8 cellular contexts compared by ENCODE assay signal in genomic region chr11:350055-350722, GRCh38. TPM values are rescaled to one million over a fixed set of nuclear protein-coding genes. Genes with fewer than 3 reads are reported as not detected.
A peak's percentile ranks its signal among the peaks of the same experiment; 100 is the strongest.
DNase-seq lines count a peak whose midpoint lies in the region; ATAC-seq, FAIRE-seq and TF ChIP-seq lines count a peak whose summit lies in the region.
"Not testable (repeated sequence)": the region's sequence is repeated elsewhere in the genome, so short reads cannot be mapped to it uniquely, and the experiment has no call there.

No MANE protein-coding gene starts in this region.

- H3K4me2 ChIP-seq in MM.1S (ENCODE audit: low read depth, low read length), result peak overlapping the region; percentile 67
- H3K4me2 ChIP-seq in K562 (ENCODE audit: insufficient read depth, low read length), result peak overlapping the region; percentile 69

- BruUV-seq in K562 (replicated peaks; lab: Mats Ljungman, UMichigan), result TSS peak; percentile 64

- not testable (repeated sequence) for H3K36me3 ChIP-seq in CD8-positive, alpha-beta T cell (ENCODE audit: insufficient read depth, low read length); HEK293 (ENCODE audit: control insufficient read depth in 2 of 2, insufficient read depth in 1 of 2, low read length in 2 of 2); MM.1S (replicated peaks; ENCODE audit: insufficient read depth, low read length); K562 (ENCODE audit: control insufficient read depth, insufficient read depth, low read length)

- intact Hi-C loops in CD8-positive, alpha-beta T cell (cut with DNase I, micrococcal nuclease), result not testable (repeated sequence)
- intact Hi-C loops in K562 (cut with micrococcal nuclease), result loop anchor here (5.0 kb wide), 1 partner anchor 83 kb away; no protein-coding TSS in a partner anchor

- CTCF ChIA-PET in CD8-positive, alpha-beta T cell (lab: Charles Lee), result interaction anchor here (1.0 kb wide), 1 partner anchor 44 kb away, joined by 4 read pairs; no protein-coding TSS in a partner anchor
- CTCF ChIA-PET in HEK293 (lab: Yijun Ruan, JAX); activated CD4-positive, alpha-beta memory T cell treated with anti-CD3 and anti-CD28 coated beads, Interleukin-2, amount 10 ng/mL, durations not matched to agents 7 days and 5 days (lab: Charles Lee); K562 (lab: Yijun Ruan, JAX; ENCODE audit: low intra/inter-chr PET ratio): not testable (repeated sequence)

- not testable (repeated sequence) for H3K9me3 Mint-ChIP-seq in CD8-positive, alpha-beta T cell; activated CD4-positive, alpha-beta memory T cell treated with anti-CD3 and anti-CD28 coated beads, Interleukin-2, amount 10 ng/mL, durations not matched to agents 7 days and 5 days; nephron; stimulated activated memory B cell treated with anti-CD40 and anti-IgM and Interleukin-4, amounts not matched to agents 10 μg/mL and 1 μg/mL and 100 μg/mL, for 72 hours

- POLR2A ChIA-PET in CD8-positive, alpha-beta T cell (lab: Charles Lee); HEK293 (lab: Yijun Ruan, JAX); activated CD4-positive, alpha-beta memory T cell treated with anti-CD3 and anti-CD28 coated beads, Interleukin-2, amount 10 ng/mL, durations not matched to agents 7 days and 5 days (lab: Charles Lee): not testable (repeated sequence)
- POLR2A ChIA-PET in K562 (lab: Yijun Ruan, JAX), result interaction anchor here (0.8 kb wide), 1 partner anchor 19 kb away, joined by 3 read pairs; no protein-coding TSS in a partner anchor

- H3K9me1 ChIP-seq in K562 (ENCODE audit: control insufficient read depth, insufficient read depth, low read length), result not testable (repeated sequence)

- H3K9ac ChIP-seq in MM.1S (ENCODE audit: low read length), result not testable (repeated sequence)
- H3K9ac ChIP-seq in K562 (ENCODE audit: insufficient read depth in 1 of 2, low read depth in 2 of 2, low read length in 2 of 2), result peak overlapping the region; percentile 75 to 89; a peak in 3 of 4 replicates

- not testable (repeated sequence) for H3K4me3 ChIP-seq in CD8-positive, alpha-beta T cell (ENCODE audit: low read depth, low read length); HEK293 (ENCODE audit: low read depth, low read length); MM.1S (ENCODE audit: low read length); K562

- H3K4me1 Mint-ChIP-seq in CD8-positive, alpha-beta T cell (ENCODE audit: low read depth), result peaks cover 44% of the 10 kb centered on the region
- peaks cover 40% of the 10 kb centered on the region for H3K4me1 Mint-ChIP-seq in activated CD4-positive, alpha-beta memory T cell treated with anti-CD3 and anti-CD28 coated beads, Interleukin-2, amount 10 ng/mL, durations not matched to agents 7 days and 5 days
- peaks cover 42% of the 10 kb centered on the region for H3K4me1 Mint-ChIP-seq in nephron
- H3K4me1 Mint-ChIP-seq in stimulated activated memory B cell treated with anti-CD40 and anti-IgM and Interleukin-4, amounts not matched to agents 10 μg/mL and 1 μg/mL and 100 μg/mL, for 72 hours, result peaks cover 33% of the 10 kb centered on the region

- WGBS in K562 (ENCODE audit: insufficient coverage, low coverage, missing lambda C conversion rate), result 6% methylated on average over 14 of the region's 16 CpGs

- not testable (repeated sequence) for FAIRE-seq in K562 (lab: Jason Lieb, UNC)

- peaks cover 36% of the 10 kb centered on the region for H3K4me1 ChIP-seq in CD8-positive, alpha-beta T cell (ENCODE audit: insufficient read depth, low read length)
- not testable (repeated sequence) for H3K4me1 ChIP-seq in HEK293 (ENCODE audit: control insufficient read depth, insufficient read depth, low read length)
- H3K4me1 ChIP-seq in MM.1S (ENCODE audit: low read length) (peaks cover 17% of the 10 kb centered on the region), K562 (replicated peaks in 1 of 2; ENCODE audit: control insufficient read depth in 2 of 2, insufficient read depth in 2 of 2, low read length in 2 of 2) (peaks cover 56 to 64% of the 10 kb centered on the region in 2 experiments)

- peak overlapping the region; percentile 10 for H3K27ac Mint-ChIP-seq in CD8-positive, alpha-beta T cell
- H3K27ac Mint-ChIP-seq in activated CD4-positive, alpha-beta memory T cell treated with anti-CD3 and anti-CD28 coated beads, Interleukin-2, amount 10 ng/mL, durations not matched to agents 7 days and 5 days, result peak overlapping the region; percentile 50
- H3K27ac Mint-ChIP-seq in nephron, result peak overlapping the region; percentile 75 to 83 (median 81)
- H3K27ac Mint-ChIP-seq in stimulated activated memory B cell treated with anti-CD40 and anti-IgM and Interleukin-4, amounts not matched to agents 10 μg/mL and 1 μg/mL and 100 μg/mL, for 72 hours, result peak overlapping the region; percentile 72

- DNase-seq in CD8-positive, alpha-beta T cell; MM.1S; activated CD4-positive, alpha-beta memory T cell treated with anti-CD3 and anti-CD28 coated beads, Interleukin-2, amount 10 ng/mL, durations not matched to agents 7 days and 5 days; K562 (ENCODE audit: extremely low read depth in 1 of 4, low spot score in 3 of 4): not testable (repeated sequence)
- DNase-seq in islet precursor cell, result peak; percentile 13

- not testable (repeated sequence) for H3K27ac ChIP-seq in CD8-positive, alpha-beta T cell (ENCODE audit: low read depth, low read length); HEK293 (ENCODE audit: extremely low read depth, low read depth, low read length); MM.1S (ENCODE audit: low read length)
- H3K27ac ChIP-seq in K562 (ENCODE audit: extremely low read depth, low read depth, low read length), result peak overlapping the region; percentile 88

- not testable (repeated sequence) for H3K9me3 ChIP-seq in CD8-positive, alpha-beta T cell (ENCODE audit: low read length); HEK293 (ENCODE audit: control insufficient read depth, insufficient read depth, low read depth, low read length); MM.1S (replicated peaks; ENCODE audit: insufficient read depth, low read length); K562 (replicated peaks; ENCODE audit: control insufficient read depth, insufficient read depth, low read depth, low read length)

- not testable (repeated sequence) for H4K20me1 ChIP-seq in MM.1S (ENCODE audit: insufficient read depth, low read length); K562 (replicated peaks; ENCODE audit: control insufficient read depth, insufficient read depth, low read length)

- not testable (repeated sequence) for TF ChIP-seq EP300 in K562 (IDR thresholded peaks at IDR 0.05; ENCODE audit: low read length)

- TF ChIP-seq RAD21 in K562 (CRISPR knock-in tag; conservative IDR thresholded peaks at IDR 0.05 in 1 of 2, IDR thresholded peaks at IDR 0.05 in 1 of 2), result not testable (repeated sequence)

- ATAC-seq in CD8-positive, alpha-beta T cell; stimulated activated memory B cell treated with anti-CD40 and anti-IgM and Interleukin-4, amounts not matched to agents 10 μg/mL and 1 μg/mL and 100 μg/mL, for 72 hours: not testable (repeated sequence)
- peak; percentile 14 for ATAC-seq in K562

- in situ Hi-C loops in K562 (cut with MboI), result loop anchor here (5.0 kb wide), 1 partner anchor 38 kb away; the partner anchor contains the start of gene IFITM1

- TF ChIP-seq CTCF in CD8-positive, alpha-beta T cell (IDR thresholded peaks at IDR 0.05); HEK293 (tag by site-specific recombination; IDR thresholded peaks at IDR 0.05); MM.1S (IDR thresholded peaks at IDR 0.05; ENCODE audit: low read length); K562 (IDR thresholded peaks at IDR 0.05 in 2 of 3, conservative IDR thresholded peaks at IDR 0.05 in 1 of 3; ENCODE audit: insufficient read depth in 2 of 3, low read depth in 1 of 3, low read length in 3 of 3); nephron (IDR thresholded peaks at IDR 0.05; ENCODE audit: unreplicated experiment in 3 of 3): not testable (repeated sequence)

- peaks cover 12% of the 10 kb centered on the region for H3F3A ChIP-seq in MM.1S (ENCODE audit: insufficient read depth, low read length)

- not testable (repeated sequence) for H3K27me3 Mint-ChIP-seq in CD8-positive, alpha-beta T cell (ENCODE audit: low read depth); nephron (ENCODE audit: low read depth); stimulated activated memory B cell treated with anti-CD40 and anti-IgM and Interleukin-4, amounts not matched to agents 10 μg/mL and 1 μg/mL and 100 μg/mL, for 72 hours
- H3K27me3 Mint-ChIP-seq in activated CD4-positive, alpha-beta memory T cell treated with anti-CD3 and anti-CD28 coated beads, Interleukin-2, amount 10 ng/mL, durations not matched to agents 7 days and 5 days, result peaks cover 15% of the 10 kb centered on the region

- not testable (repeated sequence) for H3K79me2 ChIP-seq in MM.1S (ENCODE audit: low read length); K562 (ENCODE audit: control insufficient read depth, insufficient read depth, low read length)

- H2AFZ ChIP-seq in MM.1S (ENCODE audit: low read length), result not testable (repeated sequence)
- H2AFZ ChIP-seq in K562 (ENCODE audit: low read depth, low read length), result peak overlapping the region; percentile 94

- not testable (repeated sequence) for H3K36me3 Mint-ChIP-seq in CD8-positive, alpha-beta T cell; activated CD4-positive, alpha-beta memory T cell treated with anti-CD3 and anti-CD28 coated beads, Interleukin-2, amount 10 ng/mL, durations not matched to agents 7 days and 5 days (ENCODE audit: low read depth); nephron (ENCODE audit: low read depth); stimulated activated memory B cell treated with anti-CD40 and anti-IgM and Interleukin-4, amounts not matched to agents 10 μg/mL and 1 μg/mL and 100 μg/mL, for 72 hours

- H3K4me3 Mint-ChIP-seq in CD8-positive, alpha-beta T cell; activated CD4-positive, alpha-beta memory T cell treated with anti-CD3 and anti-CD28 coated beads, Interleukin-2, amount 10 ng/mL, durations not matched to agents 7 days and 5 days; nephron; stimulated activated memory B cell treated with anti-CD40 and anti-IgM and Interleukin-4, amounts not matched to agents 10 μg/mL and 1 μg/mL and 100 μg/mL, for 72 hours: not testable (repeated sequence)

- TF ChIP-seq POLR2A in K562 (conservative IDR thresholded peaks at IDR 0.05), result not testable (repeated sequence)

- not testable (repeated sequence) for H3K9me2 ChIP-seq in MM.1S (replicated peaks; ENCODE audit: insufficient read depth, low read length)

- not testable (repeated sequence) for H3K27me3 ChIP-seq in CD8-positive, alpha-beta T cell (ENCODE audit: insufficient read depth, low read length); K562 (ENCODE audit: control insufficient read depth in 2 of 2, insufficient read depth in 2 of 2, low read length in 2 of 2)
- peaks cover 74% of the 10 kb centered on the region for H3K27me3 ChIP-seq in MM.1S (replicated peaks; ENCODE audit: insufficient read depth, low read length)

RNA-seq across cellular contexts. Expression of gene B4GALNT4, which starts 19.1 kb away (rescaled TPM):
- total RNA-seq in CD8-positive, alpha-beta T cell, result under 1 TPM; 0.44 to 0.84 TPM
- total RNA-seq in activated CD4-positive, alpha-beta memory T cell treated with anti-CD3 and anti-CD28 coated beads, Interleukin-2, amount 10 ng/mL, durations not matched to agents 7 days and 5 days, result under 1 TPM; 0.23 to 0.53 TPM
- total RNA-seq in K562 (2011; cell fraction: chromatin; rRNA removed; ENCODE audit: low replicate concordance), result 45.4 and 151 TPM in 2 replicates
- 117 and 141 TPM in 2 replicates for total RNA-seq in K562 (2011; cell fraction: nucleolus; rRNA removed)
- total RNA-seq in K562 (2011; cell fraction: nucleoplasm; rRNA removed), result 54.9 and 57.5 TPM in 2 replicates
- total RNA-seq in K562 (2014; rRNA removed) (22.7 and 26.2 TPM in 2 replicates), K562 (2014; rRNA removed; fragmentation: Illumina TruSeq; extraction: Trizol) (2.1 and 2.5 TPM in 2 replicates), K562 (2015; rRNA removed; fragmentation: Illumina TruSeq; extraction: Trizol) (7.6 and 9.7 TPM in 2 replicates), K562 (2021) (33.6 and 37.1 TPM in 2 replicates)
- polyA plus RNA-seq in K562 (2011; rRNA removed) (14.0 and 22.7 TPM in 2 replicates), K562 (2014; fragmentation: Illumina TruSeq; extraction: Trizol) (4.5 and 10.9 TPM in 2 replicates), K562 (2014; fragmentation: Nextera tagmentation; extraction: Ambion mirVana) (under 1 TPM in 1 of 2 experiments, not detected in 1; 0.20 TPM), K562 (2014; rRNA removed) (30.0 and 32.0 TPM in 2 replicates)
- polyA plus RNA-seq in K562 (2011; cell fraction: cytosol; rRNA removed), result 20.4 and 42.5 TPM in 2 replicates
- 174 and 271 TPM in 2 replicates for polyA plus RNA-seq in K562 (2011; cell fraction: nucleus; rRNA removed)
- 17.2 and 19.0 TPM in 2 replicates for polyA plus RNA-seq in K562 (2012)
- polyA minus RNA-seq in K562 (2011; rRNA and poly(A)+ RNA removed), result 2.1 and 3.3 TPM in 2 replicates
- 8.1 and 9.7 TPM in 2 replicates for polyA minus RNA-seq in K562 (2011; cell fraction: cytosol; rRNA and poly(A)+ RNA removed)
- 23.6 and 27.2 TPM in 2 replicates for polyA minus RNA-seq in K562 (2011; cell fraction: nucleus; rRNA and poly(A)+ RNA removed)

RNA-seq across cellular contexts. Expression of gene IFITM3, which starts 29.5 kb away (rescaled TPM):
- total RNA-seq in CD8-positive, alpha-beta T cell, result 1 to 10 TPM; 6.3 to 7.1 TPM
- total RNA-seq in activated CD4-positive, alpha-beta memory T cell treated with anti-CD3 and anti-CD28 coated beads, Interleukin-2, amount 10 ng/mL, durations not matched to agents 7 days and 5 days, result 10 to 100 TPM; 52.3 to 58.8 TPM
- total RNA-seq in K562 (2011; cell fraction: chromatin; rRNA removed; ENCODE audit: low replicate concordance), result 6.0 and 26.3 TPM in 2 replicates
- 38.8 and 53.5 TPM in 2 replicates for total RNA-seq in K562 (2011; cell fraction: nucleolus; rRNA removed)
- 31.1 and 36.4 TPM in 2 replicates for total RNA-seq in K562 (2011; cell fraction: nucleoplasm; rRNA removed)
- total RNA-seq in K562 (2014; rRNA removed) (49.6 and 70.6 TPM in 2 replicates), K562 (2014; rRNA removed; fragmentation: Illumina TruSeq; extraction: Trizol) (41.0 and 51.5 TPM in 2 replicates), K562 (2015; rRNA removed; fragmentation: Illumina TruSeq; extraction: Trizol) (155 and 161 TPM in 2 replicates), K562 (2021) (163 and 164 TPM in 2 replicates)
- polyA plus RNA-seq in K562 (2011; rRNA removed) (22.7 and 77.6 TPM in 2 replicates), K562 (2014; fragmentation: Illumina TruSeq; extraction: Trizol) (242 and 297 TPM in 2 replicates), K562 (2014; fragmentation: Nextera tagmentation; extraction: Ambion mirVana) (100 to 1,000 TPM; 452 to 461 TPM), K562 (2014; rRNA removed) (77.7 and 150 TPM in 2 replicates)
- polyA plus RNA-seq in K562 (2011; cell fraction: cytosol; rRNA removed), result 128 TPM in 2 replicates
- polyA plus RNA-seq in K562 (2011; cell fraction: nucleus; rRNA removed), result 28.0 and 34.2 TPM in 2 replicates
- polyA plus RNA-seq in K562 (2012), result 478 and 481 TPM in 2 replicates
- 19.8 and 26.3 TPM in 2 replicates for polyA minus RNA-seq in K562 (2011; rRNA and poly(A)+ RNA removed)
- 49.6 and 95.7 TPM in 2 replicates for polyA minus RNA-seq in K562 (2011; cell fraction: cytosol; rRNA and poly(A)+ RNA removed)
- polyA minus RNA-seq in K562 (2011; cell fraction: nucleus; rRNA and poly(A)+ RNA removed), result 6.9 and 19.4 TPM in 2 replicates

RNA-seq across cellular contexts. Expression of gene IFITM1, which starts 36.3 kb away (rescaled TPM):
- 100 to 1,000 TPM; 223 to 251 TPM for total RNA-seq in CD8-positive, alpha-beta T cell
- 1,000 to 10,000 TPM; 1,010 to 1,055 TPM for total RNA-seq in activated CD4-positive, alpha-beta memory T cell treated with anti-CD3 and anti-CD28 coated beads, Interleukin-2, amount 10 ng/mL, durations not matched to agents 7 days and 5 days
- 394 and 929 TPM in 2 replicates for total RNA-seq in K562 (2011; cell fraction: chromatin; rRNA removed; ENCODE audit: low replicate concordance)
- 1,445 and 1,483 TPM in 2 replicates for total RNA-seq in K562 (2011; cell fraction: nucleolus; rRNA removed)
- 1,061 and 1,262 TPM in 2 replicates for total RNA-seq in K562 (2011; cell fraction: nucleoplasm; rRNA removed)
- total RNA-seq in K562 (2014; rRNA removed) (793 and 818 TPM in 2 replicates), K562 (2014; rRNA removed; fragmentation: Illumina TruSeq; extraction: Trizol) (572 and 787 TPM in 2 replicates), K562 (2015; rRNA removed; fragmentation: Illumina TruSeq; extraction: Trizol) (979 and 985 TPM in 2 replicates), K562 (2021) (691 and 717 TPM in 2 replicates)
- polyA plus RNA-seq in K562 (2011; rRNA removed) (900 and 1,311 TPM in 2 replicates), K562 (2014; fragmentation: Illumina TruSeq; extraction: Trizol) (1,966 and 1,984 TPM in 2 replicates), K562 (2014; fragmentation: Nextera tagmentation; extraction: Ambion mirVana) (1,000 to 10,000 TPM; 4,252 to 5,579 TPM), K562 (2014; rRNA removed) (974 and 999 TPM in 2 replicates)
- 2,724 and 2,737 TPM in 2 replicates for polyA plus RNA-seq in K562 (2011; cell fraction: cytosol; rRNA removed)
- 780 and 1,049 TPM in 2 replicates for polyA plus RNA-seq in K562 (2011; cell fraction: nucleus; rRNA removed)
- 1,084 and 1,212 TPM in 2 replicates for polyA plus RNA-seq in K562 (2012)
- 752 and 801 TPM in 2 replicates for polyA minus RNA-seq in K562 (2011; rRNA and poly(A)+ RNA removed)
- polyA minus RNA-seq in K562 (2011; cell fraction: cytosol; rRNA and poly(A)+ RNA removed), result 577 and 662 TPM in 2 replicates
- 139 and 266 TPM in 2 replicates for polyA minus RNA-seq in K562 (2011; cell fraction: nucleus; rRNA and poly(A)+ RNA removed)

RNA-seq across cellular contexts. Expression of gene IFITM2, which starts 42.6 kb away (rescaled TPM):
- total RNA-seq in CD8-positive, alpha-beta T cell, result 100 to 1,000 TPM; 283 to 295 TPM
- 1,000 to 10,000 TPM; 1,637 to 1,643 TPM for total RNA-seq in activated CD4-positive, alpha-beta memory T cell treated with anti-CD3 and anti-CD28 coated beads, Interleukin-2, amount 10 ng/mL, durations not matched to agents 7 days and 5 days
- total RNA-seq in K562 (2011; cell fraction: chromatin; rRNA removed; ENCODE audit: low replicate concordance), result 6.5 and 20.8 TPM in 2 replicates
- total RNA-seq in K562 (2011; cell fraction: nucleolus; rRNA removed), result 47.0 and 138 TPM in 2 replicates
- 31.5 and 44.9 TPM in 2 replicates for total RNA-seq in K562 (2011; cell fraction: nucleoplasm; rRNA removed)
- total RNA-seq in K562 (2014; rRNA removed) (52.8 and 187 TPM in 2 replicates), K562 (2014; rRNA removed; fragmentation: Illumina TruSeq; extraction: Trizol) (137 and 145 TPM in 2 replicates), K562 (2015; rRNA removed; fragmentation: Illumina TruSeq; extraction: Trizol) (290 and 356 TPM in 2 replicates), K562 (2021) (693 and 698 TPM in 2 replicates)
- polyA plus RNA-seq in K562 (2011; rRNA removed) (205 and 655 TPM in 2 replicates), K562 (2014; fragmentation: Illumina TruSeq; extraction: Trizol) (472 and 547 TPM in 2 replicates), K562 (2014; fragmentation: Nextera tagmentation; extraction: Ambion mirVana) (1,000 to 10,000 TPM; 3,629 to 4,872 TPM), K562 (2014; rRNA removed) (255 and 328 TPM in 2 replicates)
- 600 and 1,150 TPM in 2 replicates for polyA plus RNA-seq in K562 (2011; cell fraction: cytosol; rRNA removed)
- 59.9 and 198 TPM in 2 replicates for polyA plus RNA-seq in K562 (2011; cell fraction: nucleus; rRNA removed)
- 488 and 506 TPM in 2 replicates for polyA plus RNA-seq in K562 (2012)
- 69.9 and 190 TPM in 2 replicates for polyA minus RNA-seq in K562 (2011; rRNA and poly(A)+ RNA removed)
- polyA minus RNA-seq in K562 (2011; cell fraction: cytosol; rRNA and poly(A)+ RNA removed), result 143 and 401 TPM in 2 replicates
- 14.8 and 71.3 TPM in 2 replicates for polyA minus RNA-seq in K562 (2011; cell fraction: nucleus; rRNA and poly(A)+ RNA removed)

RNA-seq across cellular contexts. Expression of gene PKP3, which starts 43.8 kb away (rescaled TPM):
- total RNA-seq in CD8-positive, alpha-beta T cell, result under 1 TPM in 1 of 2 experiments, not detected in 1; 0.62 TPM
- total RNA-seq in activated CD4-positive, alpha-beta memory T cell treated with anti-CD3 and anti-CD28 coated beads, Interleukin-2, amount 10 ng/mL, durations not matched to agents 7 days and 5 days, result not detected
- 29.8 and 101 TPM in 2 replicates for total RNA-seq in K562 (2011; cell fraction: chromatin; rRNA removed; ENCODE audit: low replicate concordance)
- 77.2 and 90.9 TPM in 2 replicates for total RNA-seq in K562 (2011; cell fraction: nucleolus; rRNA removed)
- 38.5 and 42.2 TPM in 2 replicates for total RNA-seq in K562 (2011; cell fraction: nucleoplasm; rRNA removed)
- total RNA-seq in K562 (2014; rRNA removed) (99.7 and 122 TPM in 2 replicates), K562 (2014; rRNA removed; fragmentation: Illumina TruSeq; extraction: Trizol) (11.2 and 14.9 TPM in 2 replicates), K562 (2015; rRNA removed; fragmentation: Illumina TruSeq; extraction: Trizol) (30.7 and 36.6 TPM in 2 replicates), K562 (2021) (102 and 110 TPM in 2 replicates)
- polyA plus RNA-seq in K562 (2011; rRNA removed) (45.4 and 47.8 TPM in 2 replicates), K562 (2014; fragmentation: Illumina TruSeq; extraction: Trizol) (26.9 and 39.7 TPM in 2 replicates), K562 (2014; fragmentation: Nextera tagmentation; extraction: Ambion mirVana) (under 1 TPM; 0.11 to 0.45 TPM), K562 (2014; rRNA removed) (73.9 and 78.9 TPM in 2 replicates)
- polyA plus RNA-seq in K562 (2011; cell fraction: cytosol; rRNA removed), result 40.1 and 126 TPM in 2 replicates
- polyA plus RNA-seq in K562 (2011; cell fraction: nucleus; rRNA removed), result 77.2 and 108 TPM in 2 replicates
- polyA plus RNA-seq in K562 (2012), result 49.0 and 59.2 TPM in 2 replicates
- 8.3 and 21.7 TPM in 2 replicates for polyA minus RNA-seq in K562 (2011; rRNA and poly(A)+ RNA removed)
- 71.3 and 72.2 TPM in 2 replicates for polyA minus RNA-seq in K562 (2011; cell fraction: cytosol; rRNA and poly(A)+ RNA removed)
- polyA minus RNA-seq in K562 (2011; cell fraction: nucleus; rRNA and poly(A)+ RNA removed), result 28.1 and 30.5 TPM in 2 replicates

Comparison
In these comparisons a context has a peak if more than half of its experiments do, and no peak if none do; other contexts are left out.
1. H3K27ac Mint-ChIP-seq: peak in every context shown above with its lines; median percentile 81 in nephron; 72 in stimulated activated memory B cell treated with anti-CD40 and anti-IgM and Interleukin-4, amounts not matched to agents 10 μg/mL and 1 μg/mL and 100 μg/mL, for 72 hours; 50 in activated CD4-positive, alpha-beta memory T cell treated with anti-CD3 and anti-CD28 coated beads, Interleukin-2, amount 10 ng/mL, durations not matched to agents 7 days and 5 days; 10 in CD8-positive, alpha-beta T cell.